15 cellular contexts compared by ENCODE assay signal in genomic region chr14:90556050-90556477, GRCh38.
DNase-seq lines count a peak whose midpoint lies in the region; ATAC-seq, FAIRE-seq and TF ChIP-seq lines count a peak whose summit lies in the region.
"Had no signal": no experiment of that assay in that cellular context is flagged by ENCODE, and none has a peak within 500 bp of the region (broad histone marks: within the 10 kb centered on the region; RNA-seq: fewer than 3 reads in every experiment).

No MANE protein-coding gene starts in this region.

- no peaks in the 10 kb centered on the region for H3K36me3 ChIP-seq in Caco-2 (ENCODE audit: control insufficient read depth, insufficient read depth, low read length)
- no peaks in the 10 kb centered on the region for H3K36me3 ChIP-seq in astrocyte (ENCODE audit: insufficient read depth, low read length)
- H3K36me3 ChIP-seq: ovary had no signal

- TF ChIP-seq CTCF in Caco-2 (IDR thresholded peaks at IDR 0.05; ENCODE audit: insufficient read depth in 1 of 2, low read depth in 1 of 2, low read length in 1 of 2, severe bottlenecking in 1 of 2, unreplicated experiment in 1 of 2) (no peak), astrocyte (IDR thresholded peaks at IDR 0.05; ENCODE audit: insufficient read depth, low read depth, low read length) (no peak), osteocyte (IDR thresholded peaks at IDR 0.05) (no peak)

- H3K9me3 Mint-ChIP-seq in Caco-2 (ENCODE audit: unreplicated experiment), result no peaks in the 10 kb centered on the region
- H3K9me3 Mint-ChIP-seq in astrocyte (ENCODE audit: unreplicated experiment), result no peaks in the 10 kb centered on the region
- H3K9me3 Mint-ChIP-seq in osteocyte (ENCODE audit: unreplicated experiment), result no peaks in the 10 kb centered on the region
- no peaks in the 10 kb centered on the region for H3K9me3 Mint-ChIP-seq in activated CD4-positive, alpha-beta memory T cell treated with anti-CD3 and anti-CD28 coated beads, Interleukin-2, amount 10 ng/mL, durations not matched to agents 7 days and 5 days
- H3K9me3 Mint-ChIP-seq: activated naive CD8-positive, alpha-beta T cell treated with anti-CD3 and anti-CD28 coated beads, Interleukin-2, amount 50 U/mL, for 24 hours; CD14-positive monocyte had no signal

- no peaks in the 10 kb centered on the region for H3K27me3 Mint-ChIP-seq in Caco-2 (ENCODE audit: insufficient read depth, unreplicated experiment)
- peaks cover 13% of the 10 kb centered on the region for H3K27me3 Mint-ChIP-seq in astrocyte (ENCODE audit: low read depth, unreplicated experiment)
- no peaks in the 10 kb centered on the region for H3K27me3 Mint-ChIP-seq in osteocyte (ENCODE audit: unreplicated experiment)
- H3K27me3 Mint-ChIP-seq in activated CD4-positive, alpha-beta memory T cell treated with anti-CD3 and anti-CD28 coated beads, Interleukin-2, amount 10 ng/mL, durations not matched to agents 7 days and 5 days, result no peaks in the 10 kb centered on the region
- H3K27me3 Mint-ChIP-seq: activated naive CD8-positive, alpha-beta T cell treated with anti-CD3 and anti-CD28 coated beads, Interleukin-2, amount 50 U/mL, for 24 hours had no signal

- H3K27me3 ChIP-seq in Caco-2 (replicated peaks; ENCODE audit: control insufficient read depth, insufficient read depth, low read length), result no peaks in the 10 kb centered on the region
- H3K27me3 ChIP-seq in astrocyte (ENCODE audit: insufficient read depth, low read length), result no peaks in the 10 kb centered on the region
- H3K27me3 ChIP-seq in right cardiac atrium (ENCODE audit: control insufficient read depth, insufficient read depth), result no peaks in the 10 kb centered on the region
- H3K27me3 ChIP-seq: foreskin keratinocyte, ovary had no signal

- no peak overlapping the region for H3K9ac ChIP-seq in astrocyte (ENCODE audit: low read length)

- H4K20me1 ChIP-seq in astrocyte (ENCODE audit: insufficient read depth, low read length), result peaks cover 4% of the 10 kb centered on the region

- no peaks in the 10 kb centered on the region for H3K79me2 ChIP-seq in astrocyte (ENCODE audit: insufficient read depth, low read length)

- 44% methylated on average over 15 of the region's 15 CpGs for whole genome bisulfite sequencing in right cardiac atrium

- FAIRE-seq in astrocyte (lab: Jason Lieb, UNC), result no peak
- FAIRE-seq: GM12891, RCC 7860 had no signal

- ATAC-seq in right cardiac atrium, result peak; percentile 50 to 55
- no peak for ATAC-seq in HG03460 (IDR thresholded peaks at IDR 0.05; ENCODE audit: unreplicated experiment)
- ATAC-seq in GM18868 (IDR thresholded peaks at IDR 0.05; ENCODE audit: unreplicated experiment), result no peak
- ATAC-seq: activated naive CD8-positive, alpha-beta T cell treated with anti-CD3 and anti-CD28 coated beads, Interleukin-2, amount 50 U/mL, for 24 hours; foreskin keratinocyte had no signal

- H3K27ac ChIP-seq in astrocyte (ENCODE audit: low read depth, low read length) (no peak overlapping the region), right cardiac atrium (ENCODE audit: low read length) (peak overlapping the region; percentile 48)
- H3K27ac ChIP-seq: foreskin keratinocyte had no signal

- DNase-seq in Caco-2 (no peak), astrocyte (ENCODE audit: low read depth) (peak; percentile 11), right cardiac atrium (peak; percentile 50 to 78 (median 74)), osteocyte (ENCODE audit: extremely low spot score, unreplicated experiment) (no peak)
- no peak for DNase-seq in stimulated activated CD4-positive, alpha-beta T cell treated with anti-CD3 and anti-CD28 coated beads, Interleukin-2, amount 100 ng/mL, for 48 hours
- no peak for DNase-seq in activated CD4-positive, alpha-beta memory T cell treated with anti-CD3 and anti-CD28 coated beads, Interleukin-2, amount 10 ng/mL, durations not matched to agents 7 days and 5 days
- DNase-seq: activated naive CD8-positive, alpha-beta T cell treated with anti-CD3 and anti-CD28 coated beads, Interleukin-2, amount 50 U/mL, for 24 hours; foreskin keratinocyte; NCI-H1436 had no signal

- H3K9me3 ChIP-seq in Caco-2 (no peaks in the 10 kb centered on the region), astrocyte (ENCODE audit: insufficient read depth, low read depth, low read length) (no peaks in the 10 kb centered on the region), right cardiac atrium (ENCODE audit: control insufficient read depth, low read length) (no peaks in the 10 kb centered on the region)
- H3K9me3 ChIP-seq: ovary had no signal

- intact Hi-C loops in Caco-2 (cut with micrococcal nuclease; ENCODE audit: unreplicated experiment), result no loop called here
- intact Hi-C loops in right cardiac atrium (cut with DNase I), result no loop called here

- H3K4me3 Mint-ChIP-seq in Caco-2 (ENCODE audit: unreplicated experiment) (peak overlapping the region; percentile 71), astrocyte (ENCODE audit: unreplicated experiment) (no peak overlapping the region), osteocyte (ENCODE audit: unreplicated experiment) (peak overlapping the region; percentile 52)
- no peak overlapping the region for H3K4me3 Mint-ChIP-seq in activated CD4-positive, alpha-beta memory T cell treated with anti-CD3 and anti-CD28 coated beads, Interleukin-2, amount 10 ng/mL, durations not matched to agents 7 days and 5 days
- H3K4me3 Mint-ChIP-seq: activated naive CD8-positive, alpha-beta T cell treated with anti-CD3 and anti-CD28 coated beads, Interleukin-2, amount 50 U/mL, for 24 hours; CD14-positive monocyte had no signal

- peak overlapping the region; percentile 66 for H3K4me2 ChIP-seq in astrocyte (ENCODE audit: low read length)

- CTCF ChIA-PET in Caco-2 (lab: Charles Lee), result no interaction called here
- CTCF ChIA-PET in activated CD4-positive, alpha-beta memory T cell treated with anti-CD3 and anti-CD28 coated beads, Interleukin-2, amount 10 ng/mL, durations not matched to agents 7 days and 5 days (lab: Charles Lee), result no interaction called here

- no peak overlapping the region for H2AFZ ChIP-seq in astrocyte (ENCODE audit: low read depth, low read length)

- H3K4me3 ChIP-seq in Caco-2 (ENCODE audit: low read depth, low read length), result no peak overlapping the region
- H3K4me3 ChIP-seq in astrocyte (ENCODE audit: insufficient read depth, low read depth, low read length), result no peak overlapping the region
- H3K4me3 ChIP-seq in right cardiac atrium (ENCODE audit: low read length), result no peak overlapping the region
- H3K4me3 ChIP-seq: ovary had no signal

- no TSS peak for BruUV-seq in Caco-2 (replicated peaks; lab: Mats Ljungman, UMichigan)

- H3K36me3 Mint-ChIP-seq in Caco-2 (ENCODE audit: insufficient read depth, unreplicated experiment) (no peaks in the 10 kb centered on the region), astrocyte (ENCODE audit: low read depth, unreplicated experiment) (peaks cover 7% of the 10 kb centered on the region), osteocyte (ENCODE audit: unreplicated experiment) (peaks cover 10% of the 10 kb centered on the region)
- no peaks in the 10 kb centered on the region for H3K36me3 Mint-ChIP-seq in activated CD4-positive, alpha-beta memory T cell treated with anti-CD3 and anti-CD28 coated beads, Interleukin-2, amount 10 ng/mL, durations not matched to agents 7 days and 5 days (ENCODE audit: low read depth)
- H3K36me3 Mint-ChIP-seq: CD14-positive monocyte had no signal

- H3K27ac Mint-ChIP-seq in Caco-2 (ENCODE audit: unreplicated experiment) (peak overlapping the region; percentile 61), astrocyte (ENCODE audit: unreplicated experiment) (no peak overlapping the region), osteocyte (ENCODE audit: unreplicated experiment) (no peak overlapping the region)
- H3K27ac Mint-ChIP-seq in activated CD4-positive, alpha-beta memory T cell treated with anti-CD3 and anti-CD28 coated beads, Interleukin-2, amount 10 ng/mL, durations not matched to agents 7 days and 5 days, result no peak overlapping the region
- H3K27ac Mint-ChIP-seq: activated naive CD8-positive, alpha-beta T cell treated with anti-CD3 and anti-CD28 coated beads, Interleukin-2, amount 50 U/mL, for 24 hours had no signal

- H3K4me1 ChIP-seq in Caco-2, result peaks cover 13% of the 10 kb centered on the region; the same call in 1 of the 2 replicates
- H3K4me1 ChIP-seq in astrocyte (ENCODE audit: insufficient read depth, low read length), result peaks cover 15% of the 10 kb centered on the region
- peaks cover 8% of the 10 kb centered on the region for H3K4me1 ChIP-seq in right cardiac atrium (ENCODE audit: control insufficient read depth, insufficient read depth, low read length)
- H3K4me1 ChIP-seq: foreskin keratinocyte had no signal

- POLR2A ChIA-PET in Caco-2 (lab: Charles Lee), result no interaction called here
- POLR2A ChIA-PET in activated CD4-positive, alpha-beta memory T cell treated with anti-CD3 and anti-CD28 coated beads, Interleukin-2, amount 10 ng/mL, durations not matched to agents 7 days and 5 days (lab: Charles Lee), result no interaction called here

- no peaks in the 10 kb centered on the region for H3K4me1 Mint-ChIP-seq in Caco-2 (ENCODE audit: low read depth, unreplicated experiment)
- H3K4me1 Mint-ChIP-seq in astrocyte (ENCODE audit: low read depth, unreplicated experiment), result peaks cover 9% of the 10 kb centered on the region
- peaks cover 24% of the 10 kb centered on the region for H3K4me1 Mint-ChIP-seq in osteocyte (ENCODE audit: unreplicated experiment)
- H3K4me1 Mint-ChIP-seq in activated CD4-positive, alpha-beta memory T cell treated with anti-CD3 and anti-CD28 coated beads, Interleukin-2, amount 10 ng/mL, durations not matched to agents 7 days and 5 days, result no peaks in the 10 kb centered on the region
- H3K4me1 Mint-ChIP-seq: activated naive CD8-positive, alpha-beta T cell treated with anti-CD3 and anti-CD28 coated beads, Interleukin-2, amount 50 U/mL, for 24 hours; CD14-positive monocyte had no signal

Comparison
In these comparisons a context has a peak if more than half of its experiments do, and no peak if none do; other contexts are left out.
1. DNase-seq: peak in astrocyte (single experiment) and right cardiac atrium (3 of 3); none in Caco-2 (0 of 2), osteocyte (single experiment), stimulated activated CD4-positive, alpha-beta T cell treated with anti-CD3 and anti-CD28 coated beads, Interleukin-2, amount 100 ng/mL, for 48 hours (0 of 2) and activated CD4-positive, alpha-beta memory T cell treated with anti-CD3 and anti-CD28 coated beads, Interleukin-2, amount 10 ng/mL, durations not matched to agents 7 days and 5 days (single experiment).
2. H3K4me3 Mint-ChIP-seq: peak in Caco-2 (single experiment) and osteocyte (single experiment); none in astrocyte (single experiment) and activated CD4-positive, alpha-beta memory T cell treated with anti-CD3 and anti-CD28 coated beads, Interleukin-2, amount 10 ng/mL, durations not matched to agents 7 days and 5 days (single experiment).
3. ATAC-seq: peak in right cardiac atrium (2 of 2); none in HG03460 (single experiment) and GM18868 (single experiment).